In genomic region chr15:89116404-89116803, GRCh38 we compare ENCODE assay signal across 10 cellular contexts. TPM values are rescaled to one million over a fixed set of nuclear protein-coding genes. Genes with fewer than 3 reads are reported as not detected.
A peak's percentile ranks its signal among the peaks of the same experiment; 100 is the strongest.
DNase-seq lines count a peak whose midpoint lies in the region; ATAC-seq, FAIRE-seq and TF ChIP-seq lines count a peak whose summit lies in the region.
"Had no signal": no experiment of that assay in that cellular context is flagged by ENCODE, and none has a peak within 500 bp of the region (broad histone marks: within the 10 kb centered on the region; RNA-seq: fewer than 3 reads in every experiment).

No MANE protein-coding gene starts in this region.

- peaks cover 18% of the 10 kb centered on the region for H3K79me2 ChIP-seq in ACC112 (ENCODE audit: control insufficient read depth, insufficient read depth, low read length, unreplicated experiment)

- H3K9me3 Mint-ChIP-seq in mesothelial cell of epicardium = no peaks in the 10 kb centered on the region

- H3K27ac ChIP-seq in ACC112 (ENCODE audit: low read depth, low read length) (peak overlapping the region; percentile 100; the same call in 1 of the 2 replicates), caudate nucleus (ENCODE audit: low read depth, low read length) (peak overlapping the region; percentile 92)
- H3K27ac ChIP-seq: SJCRH30 had no signal

- H3K36me3 ChIP-seq in ACC112 (ENCODE audit: insufficient read depth, low read length) = 0 out of 2 replicates have a peak, but pooled peaks cover 10% of the 10 kb centered on the region

- H2AFZ ChIP-seq in ACC112 (ENCODE audit: low read length, unreplicated experiment) = no peak overlapping the region

- no peak for TF ChIP-seq CTCF in mesothelial cell of epicardium (IDR thresholded peaks at IDR 0.05; ENCODE audit: unreplicated experiment)
- no peak for TF ChIP-seq CTCF in GM20000 (IDR thresholded peaks at IDR 0.05; ENCODE audit: extremely low read depth, missing control alignments)

- H3K4me3 ChIP-seq in ACC112 (ENCODE audit: low read depth, low read length) = no peak overlapping the region
- H3K4me3 ChIP-seq: SJCRH30 had no signal

- peaks cover 11% of the 10 kb centered on the region for H3K36me3 Mint-ChIP-seq in mesothelial cell of epicardium

- H3K27me3 ChIP-seq in ACC112 (ENCODE audit: insufficient read depth, low read length) = no peaks in the 10 kb centered on the region
- H3K27me3 ChIP-seq: SJCRH30 had no signal

- no peak for FAIRE-seq in frontal cortex (lab: Jason Lieb, UNC)

- ATAC-seq in HG03439 (IDR thresholded peaks at IDR 0.05; ENCODE audit: unreplicated experiment) = no peak

- no peak overlapping the region for H3K27ac Mint-ChIP-seq in mesothelial cell of epicardium

- no peak overlapping the region for H3K4me3 Mint-ChIP-seq in mesothelial cell of epicardium

- DNase-seq in NCI-H2081 treated with DMSO at 0.1 percent for 48 hours (lab: John Stamatoyannopoulos, UW) (peak; percentile 29), caudate nucleus (lab: John Stamatoyannopoulos, UW) (peak in 1 of 61 donors; percentile 43), midbrain (lab: John Stamatoyannopoulos, UW) (peak; percentile 29), frontal cortex (ENCODE audit: low spot score in 2 of 2) (no peak), mesothelial cell of epicardium (ENCODE audit: low spot score in 2 of 2, unreplicated experiment in 2 of 2) (no peak), GM20000 (ENCODE audit: low spot score) (no peak)
- DNase-seq: hippocampal formation, SJCRH30 had no signal

- H3K4me1 Mint-ChIP-seq in mesothelial cell of epicardium = peaks cover 9% of the 10 kb centered on the region

- no peaks in the 10 kb centered on the region for H3K27me3 Mint-ChIP-seq in mesothelial cell of epicardium (ENCODE audit: low read depth)

- H3K4me1 ChIP-seq in ACC112 (ENCODE audit: control insufficient read depth, insufficient read depth, low read length, unreplicated experiment) = peaks cover 71% of the 10 kb centered on the region

RNA-seq across cellular contexts. Expression of gene ABHD2, which starts 28.1 kb away (rescaled TPM):
- total RNA-seq in frontal cortex (45.2 TPM), mesothelial cell of epicardium (33.7 to 39.7 TPM (median 39.1 TPM) in 3 replicates)

Comparison
In these comparisons a context has a peak if more than half of its experiments do, and no peak if none do; other contexts are left out.
1. DNase-seq: peak in NCI-H2081 treated with DMSO at 0.1 percent for 48 hours (single experiment) and midbrain (single experiment); none in frontal cortex (0 of 2), mesothelial cell of epicardium (0 of 2) and GM20000 (single experiment).